Comparison of ENCODE assay signal across 20 cellular contexts in genomic region chr11:78991681-78992080, GRCh38.
"Had no signal": no experiment of that assay in that cellular context is flagged by ENCODE, and none has a peak within 500 bp of the region (broad histone marks: within the 10 kb centered on the region; RNA-seq: fewer than 3 reads in every experiment).

No MANE protein-coding gene starts in this region.

- ATAC-seq: activated T-helper 17 cell treated with anti-CD3 and anti-CD28 coated beads, Interleukin-2, amount 50 U/mL, for 72 hours; PC-3; T-cell had no signal

- DNase-seq: activated CD4-positive, alpha-beta memory T cell treated with anti-CD3 and anti-CD28 coated beads for 36 hours; activated CD4-positive, alpha-beta T cell treated with anti-CD3 and anti-CD28 coated beads, Interleukin-2, amount 10 ng/mL, durations not matched to agents 7 days and 5 days; activated CD4-positive, CD25-positive, alpha-beta regulatory T cell; activated gamma-delta T cell; activated naive CD4-positive, alpha-beta T cell treated with anti-CD3 and anti-CD28 coated beads for 36 hours; activated T-cell treated with anti-CD3 and anti-CD28 coated beads for 4 hours; activated T-cell treated with anti-CD3 and anti-CD28 coated beads, Interleukin-2, amount 50 U/mL, for 48 hours; brain microvascular endothelial cell; KG1; NCI-H1048; NCI-H2107; NCI-H2227 treated with DMSO at 0.1 percent for 48 hours; NCI-H510A; NCI-H526 treated with DMSO at 0.1 percent for 48 hours; PC-3; SHP77 treated with DMSO at 0.1 percent for 48 hours; T-cell; T-helper 2 cell; T1000 had no signal
